22 cellular contexts compared by ENCODE assay signal in genomic region chr2:171180229-171180937, GRCh38. TPM values are rescaled to one million over a fixed set of nuclear protein-coding genes. Genes with fewer than 3 reads are reported as not detected.
DNase-seq lines count a peak whose midpoint lies in the region; ATAC-seq, FAIRE-seq and TF ChIP-seq lines count a peak whose summit lies in the region.
"Had no signal": no experiment of that assay in that cellular context is flagged by ENCODE, and none has a peak within 500 bp of the region (broad histone marks: within the 10 kb centered on the region; RNA-seq: fewer than 3 reads in every experiment).

No MANE protein-coding gene starts in this region.

- TF ChIP-seq CTCF in epithelial cell of esophagus (IDR thresholded peaks at IDR 0.05; ENCODE audit: insufficient read depth, low read depth, low read length, missing control alignments) = no peak

- H3K27me3 Mint-ChIP-seq in stimulated activated memory B cell treated with anti-CD40 and anti-IgM and Interleukin-4, amounts not matched to agents 10 μg/mL and 1 μg/mL and 100 μg/mL, for 72 hours = no peaks in the 10 kb centered on the region

- no peak overlapping the region for H3K27ac Mint-ChIP-seq in stimulated activated memory B cell treated with anti-CD40 and anti-IgM and Interleukin-4, amounts not matched to agents 10 μg/mL and 1 μg/mL and 100 μg/mL, for 72 hours

- H3K4me3 ChIP-seq in epithelial cell of esophagus (ENCODE audit: low read length) = no peak overlapping the region
- H3K4me3 ChIP-seq: adrenal gland, esophagus squamous epithelium, gastroesophageal sphincter, testis, uterus had no signal

- H3K9me3 Mint-ChIP-seq in stimulated activated memory B cell treated with anti-CD40 and anti-IgM and Interleukin-4, amounts not matched to agents 10 μg/mL and 1 μg/mL and 100 μg/mL, for 72 hours = no peaks in the 10 kb centered on the region

- ATAC-seq in GM18511 (IDR thresholded peaks at IDR 0.05; ENCODE audit: unreplicated experiment) (peak; percentile 44), HG03442 (IDR thresholded peaks at IDR 0.05; ENCODE audit: unreplicated experiment) (peak; percentile 41), GM18498 (IDR thresholded peaks at IDR 0.05; ENCODE audit: unreplicated experiment) (no peak)
- ATAC-seq in stimulated activated memory B cell treated with anti-CD40 and anti-IgM and Interleukin-4, amounts not matched to agents 10 μg/mL and 1 μg/mL and 100 μg/mL, for 72 hours = no peak
- ATAC-seq: gastroesophageal sphincter had no signal

- H3K4me1 Mint-ChIP-seq in stimulated activated memory B cell treated with anti-CD40 and anti-IgM and Interleukin-4, amounts not matched to agents 10 μg/mL and 1 μg/mL and 100 μg/mL, for 72 hours = peaks cover 33% of the 10 kb centered on the region

- no peak for TF ChIP-seq POLR2A in GM12891 (IDR thresholded peaks at IDR 0.05; ENCODE audit: low read depth, low read length)

- no peaks in the 10 kb centered on the region for H3K36me3 Mint-ChIP-seq in stimulated activated memory B cell treated with anti-CD40 and anti-IgM and Interleukin-4, amounts not matched to agents 10 μg/mL and 1 μg/mL and 100 μg/mL, for 72 hours
- H3K36me3 Mint-ChIP-seq: CD4-positive, CD25-positive, alpha-beta regulatory T cell had no signal

- DNase-seq in GM12891 (ENCODE audit: insufficient read length, low spot score) (no peak), epithelial cell of esophagus (ENCODE audit: low read depth) (peak; percentile 55), NCI-H774 (lab: John Stamatoyannopoulos, UW) (no peak)
- DNase-seq: activated effector memory CD4-positive, alpha-beta T cell treated with anti-CD3 and anti-CD28 coated beads, Interleukin-2, amount 50 U/mL, for 16 hours; adrenal gland; brain microvascular endothelial cell; CD4-positive, CD25-positive, alpha-beta regulatory T cell; EL; esophagus squamous epithelium; Karpas-422; mammary epithelial cell; NCI-H1694 treated with DMSO at 0.1 percent for 48 hours; NCI-H69; SHP77; testis; uterus had no signal

- H3K4me3 Mint-ChIP-seq in stimulated activated memory B cell treated with anti-CD40 and anti-IgM and Interleukin-4, amounts not matched to agents 10 μg/mL and 1 μg/mL and 100 μg/mL, for 72 hours = no peak overlapping the region
- H3K4me3 Mint-ChIP-seq: CD4-positive, CD25-positive, alpha-beta regulatory T cell had no signal

- peak; percentile 28 for FAIRE-seq in GM12891 (lab: Jason Lieb, UNC)
- FAIRE-seq: colon had no signal

TF ChIP-seq in GM12891, 5 proteins besides CTCF, POLR2A, EP300 and RAD21:
- TF ChIP-seq POLR2AphosphoS5 (IDR thresholded peaks at IDR 0.05; ENCODE audit: low read depth, low read length) (no peak), SPI1 (IDR thresholded peaks at IDR 0.05; ENCODE audit: low read depth, low read length) (peak; percentile 74)

RNA-seq across cellular contexts. Expression of gene TLK1, which starts 19.7 kb away (rescaled TPM):
- polyA plus RNA-seq in GM12891 (2012; ENCODE audit: low read depth, missing spikeins) = 29.3 TPM

Comparison
In these comparisons a context has a peak if more than half of its experiments do, and no peak if none do; other contexts are left out.
1. ATAC-seq: peak in GM18511 (single experiment) and HG03442 (single experiment); none in GM18498 (single experiment) and stimulated activated memory B cell treated with anti-CD40 and anti-IgM and Interleukin-4, amounts not matched to agents 10 μg/mL and 1 μg/mL and 100 μg/mL, for 72 hours (single experiment).